ENCODE assay signal across 23 cellular contexts in genomic region chr17:33056392-33057146, GRCh38.
A peak's percentile ranks its signal among the peaks of the same experiment; 100 is the strongest.
DNase-seq lines count a peak whose midpoint lies in the region; ATAC-seq, FAIRE-seq and TF ChIP-seq lines count a peak whose summit lies in the region.
"Had no signal": no experiment of that assay in that cellular context is flagged by ENCODE, and none has a peak within 500 bp of the region (broad histone marks: within the 10 kb centered on the region; RNA-seq: fewer than 3 reads in every experiment).

No MANE protein-coding gene starts in this region.

- CTCF ChIA-PET in K562 (lab: Yijun Ruan, JAX; ENCODE audit: low intra/inter-chr PET ratio): no interaction called here

- peaks cover 18 to 38% of the 10 kb centered on the region in 2 experiments; a peak in 4 of 5 replicates for H3K27me3 ChIP-seq in K562 (ENCODE audit: control insufficient read depth in 2 of 2, insufficient read depth in 2 of 2, low read length in 2 of 2)
- no peaks in the 10 kb centered on the region for H3K27me3 ChIP-seq in small intestine (ENCODE audit: control insufficient read depth in 2 of 2, insufficient read depth in 2 of 2, low read length in 2 of 2)
- H3K27me3 ChIP-seq: BLaER1 had no signal

- no peaks in the 10 kb centered on the region for H3K9me3 ChIP-seq in K562 (replicated peaks; ENCODE audit: control insufficient read depth, insufficient read depth, low read depth, low read length)
- H3K9me3 ChIP-seq in small intestine (ENCODE audit: control insufficient read depth, low read depth): no peaks in the 10 kb centered on the region
- H3K9me3 ChIP-seq: BLaER1, SK-N-SH had no signal

- no peak overlapping the region for H2AFZ ChIP-seq in K562 (ENCODE audit: low read depth, low read length)

- no peak for ATAC-seq in K562
- ATAC-seq in left colon: peak; percentile 82
- ATAC-seq in HG03354 (IDR thresholded peaks at IDR 0.05; ENCODE audit: poor library complexity, severe bottlenecking, unreplicated experiment): no peak
- ATAC-seq in GM18868 (IDR thresholded peaks at IDR 0.05; ENCODE audit: unreplicated experiment): no peak

- H3K4me2 ChIP-seq in K562 (ENCODE audit: insufficient read depth, low read length): no peak overlapping the region
- H3K4me2 ChIP-seq: BLaER1, KMS-11, SK-N-SH had no signal

- H3K4me1 ChIP-seq in K562 (replicated peaks in 1 of 2; ENCODE audit: control insufficient read depth in 2 of 2, insufficient read depth in 2 of 2, low read length in 2 of 2) (no peaks in the 10 kb centered on the region), small intestine (ENCODE audit: control insufficient read depth in 2 of 2, insufficient read depth in 1 of 2, low read depth in 1 of 2, low read length in 1 of 2) (no peaks in the 10 kb centered on the region)
- H3K4me1 ChIP-seq: BLaER1 had no signal

- H4K20me1 ChIP-seq in K562 (replicated peaks; ENCODE audit: control insufficient read depth, insufficient read depth, low read length): no peaks in the 10 kb centered on the region
- H4K20me1 ChIP-seq: BLaER1 had no signal

- BruUV-seq in K562 (replicated peaks; lab: Mats Ljungman, UMichigan): no TSS peak

- peak; percentile 2 for DNase-seq in EH (ENCODE audit: low read depth)
- no peak for DNase-seq in K562 (ENCODE audit: extremely low read depth in 1 of 4, low spot score in 3 of 4)
- no peak for DNase-seq in left colon
- peak; percentile 38 for DNase-seq in small intestine
- DNase-seq in activated gamma-delta T cell treated with Interleukin-2 at 50 U/mL for 16 hours: no peak
- DNase-seq: CD4-positive, CD25-positive, alpha-beta regulatory T cell; H7; IMR-90; NCI-H1048; NCI-H1417; NCI-H1694; NCI-H2029 treated with DMSO at 0.1 percent for 48 hours; NCI-H446 treated with DMSO at 0.1 percent for 48 hours; NCI-H526 treated with DMSO at 0.1 percent for 48 hours; OCI-M1; SK-N-SH had no signal

- H3K27ac ChIP-seq in K562 (ENCODE audit: extremely low read depth, low read depth, low read length) (no peak overlapping the region), small intestine (ENCODE audit: low read depth in 1 of 2, low read length in 1 of 2) (no peak overlapping the region)
- H3K27ac ChIP-seq: BLaER1, KMS-11 had no signal

- H3K36me3 ChIP-seq in K562 (ENCODE audit: control insufficient read depth, insufficient read depth, low read length) (no peaks in the 10 kb centered on the region), small intestine (ENCODE audit: control insufficient read depth in 2 of 2, insufficient read depth in 2 of 2, low read length in 2 of 2) (no peaks in the 10 kb centered on the region)
- H3K36me3 ChIP-seq: BLaER1 had no signal

- POLR2A ChIA-PET in K562 (lab: Yijun Ruan, JAX): no interaction called here

- H3K4me3 ChIP-seq in K562 (no peak overlapping the region), small intestine (ENCODE audit: low read depth in 1 of 2, low read length in 2 of 2) (no peak overlapping the region)
- H3K4me3 ChIP-seq: BLaER1 had no signal

- H3K9ac ChIP-seq in K562 (ENCODE audit: insufficient read depth in 1 of 2, low read depth in 2 of 2, low read length in 2 of 2): no peak overlapping the region
- H3K9ac ChIP-seq: BLaER1, KMS-11, SK-N-SH had no signal

- TF ChIP-seq RAD21 in K562 (CRISPR knock-in tag; conservative IDR thresholded peaks at IDR 0.05 in 1 of 2, IDR thresholded peaks at IDR 0.05 in 1 of 2): no peak

- TF ChIP-seq POLR2A in K562 (conservative IDR thresholded peaks at IDR 0.05): no peak

- no peaks in the 10 kb centered on the region for H3K79me2 ChIP-seq in K562 (ENCODE audit: control insufficient read depth, insufficient read depth, low read length)

- FAIRE-seq in K562 (lab: Jason Lieb, UNC) (no peak), small intestine (lab: Jason Lieb, UNC) (no peak)
- FAIRE-seq: A204.1, D721Med, GM18507 had no signal

- no peaks in the 10 kb centered on the region for H3K9me1 ChIP-seq in K562 (ENCODE audit: control insufficient read depth, insufficient read depth, low read length)

- no peak for TF ChIP-seq CTCF in K562 (IDR thresholded peaks at IDR 0.05 in 2 of 3, conservative IDR thresholded peaks at IDR 0.05 in 1 of 3; ENCODE audit: insufficient read depth in 2 of 3, low read depth in 1 of 3, low read length in 3 of 3)

- in situ Hi-C loops in K562 (cut with MboI): no loop called here

- WGBS in K562 (ENCODE audit: insufficient coverage, low coverage, missing lambda C conversion rate): 2% methylated on average over 4 of the region's 4 CpGs
- WGBS in small intestine, 3 donors: 72 to 87% (median 85%) methylated on average over 4 of the region's 4 CpGs

- intact Hi-C loops in K562 (cut with micrococcal nuclease) (no loop called here), left colon (cut with DNase I, micrococcal nuclease) (no loop called here)

- TF ChIP-seq EP300 in K562 (IDR thresholded peaks at IDR 0.05; ENCODE audit: low read length): no peak

TF ChIP-seq in K562, 482 proteins besides CTCF, POLR2A, EP300 and RAD21:
- TF ChIP-seq ZNF785 (CRISPR knock-in tag; IDR thresholded peaks at IDR 0.05) (no peak), CBFA2T3 (IDR thresholded peaks at IDR 0.05) (0 out of 2 replicates have a peak, but pooled peaks have one; percentile 10), SMARCB1 (IDR thresholded peaks at IDR 0.05; ENCODE audit: insufficient read length, low read depth) (no peak), SMAD1 (IDR thresholded peaks at IDR 0.05; ENCODE audit: low read depth, low read length, partially characterized antibody) (no peak), GATAD2A (IDR thresholded peaks at IDR 0.05) (no peak)
- TF ChIP-seq, protein P1, sequence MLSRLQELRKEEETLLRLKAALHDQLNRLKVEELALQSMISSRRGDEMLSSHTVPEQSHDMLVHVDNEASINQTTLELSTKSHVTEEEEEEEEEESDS (CRISPR knock-in tag; IDR thresholded peaks at IDR 0.05): no peak

Comparison
In these comparisons a context has a peak if more than half of its experiments do, and no peak if none do; other contexts are left out.
1. DNase-seq: peak in EH (single experiment) and small intestine (single experiment); none in K562 (0 of 4), left colon (0 of 2) and activated gamma-delta T cell treated with Interleukin-2 at 50 U/mL for 16 hours (single experiment).